Comparison of ENCODE assay signal across 35 cellular contexts in the genomic region with DNA sequence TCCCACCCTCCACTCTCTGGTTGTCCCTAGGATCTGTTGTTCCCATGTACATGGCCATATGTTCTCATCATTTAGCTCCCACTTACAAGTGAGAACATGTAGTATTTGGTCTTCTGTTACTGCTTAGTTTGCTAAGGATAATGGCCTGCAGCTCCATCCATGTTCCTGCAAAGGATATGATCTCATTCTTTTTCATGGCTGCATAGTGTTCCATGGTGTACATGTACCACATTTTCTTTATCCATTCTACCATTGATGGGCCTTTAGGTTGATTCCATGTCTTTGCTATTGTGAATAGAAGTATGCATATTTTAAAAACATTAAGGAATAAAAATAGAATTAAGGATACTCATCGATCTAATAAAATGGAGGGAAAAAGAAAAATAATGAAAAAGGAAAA.
"Had no signal": no experiment of that assay in that cellular context is flagged by ENCODE, and none has a peak within 500 bp of the region (broad histone marks: within the 10 kb centered on the region; RNA-seq: fewer than 3 reads in every experiment).

No MANE protein-coding gene starts in this region.

- H3K27me3 ChIP-seq: MG63 had no signal

- H3K4me3 ChIP-seq: MG63 had no signal

- DNase-seq: Karpas-422, Kasumi-1, MG63, MM.1S, MV-4-11, NCI-H1048, NCI-H1092, NCI-H1092 treated with DMSO at 0.1 percent for 48 hours, NCI-H1105, NCI-H1105 treated with DMSO at 0.1 percent for 48 hours, NCI-H1417, NCI-H1417 treated with DMSO at 0.1 percent for 48 hours, NCI-H1436, NCI-H1436 treated with DMSO at 0.1 percent for 48 hours, NCI-H146, NCI-H1694, NCI-H1694 treated with DMSO at 0.1 percent for 48 hours, NCI-H187, NCI-H187 treated with DMSO at 0.1 percent for 48 hours, NCI-H1930, NCI-H2029, NCI-H2029 treated with DMSO at 0.1 percent for 48 hours, NCI-H2081, NCI-H2081 treated with DMSO at 0.1 percent for 48 hours, NCI-H2107, NCI-H2171, NCI-H2171 treated with DMSO at 0.1 percent for 48 hours, NCI-H2227 treated with DMSO at 0.1 percent for 48 hours, NCI-H226, NCI-H345, NCI-H446, NCI-H446 treated with DMSO at 0.1 percent for 48 hours, NCI-H510A, NCI-H510A treated with DMSO at 0.1 percent for 48 hours, NCI-H524 had no signal

- H3K9me3 ChIP-seq: MG63 had no signal

- H3K36me3 ChIP-seq: MG63 had no signal
